Comparison of ENCODE assay signal across 10 cellular contexts in genomic region chr4:157043131-157043530, GRCh38. TPM values are rescaled to one million over a fixed set of nuclear protein-coding genes. Genes with fewer than 3 reads are reported as not detected.
DNase-seq lines count a peak whose midpoint lies in the region; ATAC-seq and TF ChIP-seq lines count a peak whose summit lies in the region.
"Had no signal": no experiment of that assay in that cellular context is flagged by ENCODE, and none has a peak within 500 bp of the region (broad histone marks: within the 10 kb centered on the region; RNA-seq: fewer than 3 reads in every experiment).

No MANE protein-coding gene starts in this region.

- no peaks in the 10 kb centered on the region for H4K20me1 ChIP-seq in GM23338 (replicated peaks; ENCODE audit: insufficient read depth)

- ATAC-seq in GM23338 (peak; percentile 94), Right ventricle myocardium superior (ENCODE audit: poor library complexity) (no peak), HG02840 (IDR thresholded peaks at IDR 0.05; ENCODE audit: low FRiP score, unreplicated experiment) (no peak)
- ATAC-seq: natural killer cell treated with Interleukin-12 subunit alpha and Interleukin-12 subunit beta and Interleukin-15 and Interleukin-18, amount 100 ng/mL, for 72 hours had no signal

- no peaks in the 10 kb centered on the region for H3K36me3 Mint-ChIP-seq in GM23338 (ENCODE audit: low read depth)
- no peaks in the 10 kb centered on the region for H3K36me3 Mint-ChIP-seq in activated T-helper 2 cell treated with anti-CD3 and anti-CD28 coated beads, Interferon-gamma antibody, Interleukin-2, Interleukin-4, amounts not matched to agents 10 μg/mL and 5 μg/mL and 100 μg/mL, durations not matched to agents 14 hours and 24 hours and 36 hours (ENCODE audit: low read depth)
- H3K36me3 Mint-ChIP-seq: natural killer cell treated with Interleukin-12 subunit alpha and Interleukin-12 subunit beta and Interleukin-15 and Interleukin-18, amount 100 ng/mL, for 72 hours had no signal

- intact Hi-C loops in activated T-helper 2 cell treated with anti-CD3 and anti-CD28 coated beads, Interferon-gamma antibody, Interleukin-2, Interleukin-4, amounts not matched to agents 10 μg/mL and 5 μg/mL and 100 μg/mL, durations not matched to agents 14 hours and 24 hours and 36 hours (cut with micrococcal nuclease) = no loop called here
- intact Hi-C loops in Right ventricle myocardium superior (cut with DNase I) = loop anchor here (5.0 to 10.0 kb wide), 2 partner anchors 448 to 566 kb away; no protein-coding TSS in a partner anchor

- H3K36me3 ChIP-seq in GM23338 (ENCODE audit: insufficient read depth) (no peaks in the 10 kb centered on the region), neuron (ENCODE audit: insufficient read depth, low read length) (no peaks in the 10 kb centered on the region)

- H3K79me2 ChIP-seq in GM23338 (replicated peaks; ENCODE audit: insufficient read depth) = no peaks in the 10 kb centered on the region

- no peaks in the 10 kb centered on the region for H3K9me3 Mint-ChIP-seq in GM23338
- H3K9me3 Mint-ChIP-seq in activated T-helper 2 cell treated with anti-CD3 and anti-CD28 coated beads, Interferon-gamma antibody, Interleukin-2, Interleukin-4, amounts not matched to agents 10 μg/mL and 5 μg/mL and 100 μg/mL, durations not matched to agents 14 hours and 24 hours and 36 hours = no peaks in the 10 kb centered on the region

- DNase-seq in GM23338 (ENCODE audit: low spot score) = peak; percentile 66
- DNase-seq in NCI-H460 (ENCODE audit: extremely low read depth, low read depth) = peak; percentile 20
- DNase-seq in dermis blood vessel endothelial cell = peak; percentile 14
- DNase-seq in activated T-helper 2 cell treated with anti-CD3 and anti-CD28 coated beads, Interferon-gamma antibody, Interleukin-2, Interleukin-4, amounts not matched to agents 10 μg/mL and 5 μg/mL and 100 μg/mL, durations not matched to agents 14 hours and 24 hours and 36 hours (ENCODE audit: low spot score) = no peak
- no peak for DNase-seq in Right ventricle myocardium superior
- no peak for DNase-seq in activated T-cell treated with anti-CD3 and anti-CD28 coated beads for 4 hours
- DNase-seq: NCI-H524 treated with DMSO at 0.1 percent for 48 hours had no signal

- H3K27ac Mint-ChIP-seq in GM23338 = no peak overlapping the region
- H3K27ac Mint-ChIP-seq in activated T-helper 2 cell treated with anti-CD3 and anti-CD28 coated beads, Interferon-gamma antibody, Interleukin-2, Interleukin-4, amounts not matched to agents 10 μg/mL and 5 μg/mL and 100 μg/mL, durations not matched to agents 14 hours and 24 hours and 36 hours = no peak overlapping the region
- H3K27ac Mint-ChIP-seq: natural killer cell treated with Interleukin-12 subunit alpha and Interleukin-12 subunit beta and Interleukin-15 and Interleukin-18, amount 100 ng/mL, for 72 hours had no signal

- no peaks in the 10 kb centered on the region for H3F3A ChIP-seq in GM23338 (replicated peaks; ENCODE audit: low read depth)

- no peak overlapping the region for H3K4me2 ChIP-seq in GM23338

- no peak overlapping the region for H3K4me3 Mint-ChIP-seq in GM23338
- no peak overlapping the region for H3K4me3 Mint-ChIP-seq in activated T-helper 2 cell treated with anti-CD3 and anti-CD28 coated beads, Interferon-gamma antibody, Interleukin-2, Interleukin-4, amounts not matched to agents 10 μg/mL and 5 μg/mL and 100 μg/mL, durations not matched to agents 14 hours and 24 hours and 36 hours (ENCODE audit: low read depth)
- H3K4me3 Mint-ChIP-seq: natural killer cell treated with Interleukin-12 subunit alpha and Interleukin-12 subunit beta and Interleukin-15 and Interleukin-18, amount 100 ng/mL, for 72 hours had no signal

- H3K27me3 ChIP-seq in GM23338 (ENCODE audit: insufficient read depth) = no peaks in the 10 kb centered on the region
- no peaks in the 10 kb centered on the region for H3K27me3 ChIP-seq in neuron (ENCODE audit: insufficient read depth, low read length)

- no peaks in the 10 kb centered on the region for H3K27me3 Mint-ChIP-seq in GM23338 (ENCODE audit: insufficient read depth, low read depth, poor library complexity)
- H3K27me3 Mint-ChIP-seq in activated T-helper 2 cell treated with anti-CD3 and anti-CD28 coated beads, Interferon-gamma antibody, Interleukin-2, Interleukin-4, amounts not matched to agents 10 μg/mL and 5 μg/mL and 100 μg/mL, durations not matched to agents 14 hours and 24 hours and 36 hours (ENCODE audit: low read depth) = no peaks in the 10 kb centered on the region
- H3K27me3 Mint-ChIP-seq: natural killer cell treated with Interleukin-12 subunit alpha and Interleukin-12 subunit beta and Interleukin-15 and Interleukin-18, amount 100 ng/mL, for 72 hours had no signal

- H3K9me3 ChIP-seq in neuron (ENCODE audit: low read length) = no peaks in the 10 kb centered on the region

- peaks cover 5% of the 10 kb centered on the region; the same call in 2 of the 3 replicates for H3K4me1 Mint-ChIP-seq in GM23338
- no peaks in the 10 kb centered on the region for H3K4me1 Mint-ChIP-seq in activated T-helper 2 cell treated with anti-CD3 and anti-CD28 coated beads, Interferon-gamma antibody, Interleukin-2, Interleukin-4, amounts not matched to agents 10 μg/mL and 5 μg/mL and 100 μg/mL, durations not matched to agents 14 hours and 24 hours and 36 hours (ENCODE audit: low read depth)

- H3K4me1 ChIP-seq in GM23338 (ENCODE audit: insufficient read depth) (no peaks in the 10 kb centered on the region), neuron (ENCODE audit: insufficient read depth, low read length) (peaks cover 4% of the 10 kb centered on the region)

- peak; percentile 27 to 45; a peak in 3 of 4 replicates for TF ChIP-seq CTCF in GM23338 (conservative IDR thresholded peaks at IDR 0.05; ENCODE audit: low read depth in 2 of 2)

- H2AFZ ChIP-seq in GM23338 (no peak overlapping the region), neuron (ENCODE audit: low read depth, low read length) (peak overlapping the region; percentile 6)

- no peak overlapping the region for H3K4me3 ChIP-seq in GM23338
- H3K4me3 ChIP-seq in neuron (ENCODE audit: low read length) = no peak overlapping the region

- no peaks in the 10 kb centered on the region for H3K9me2 ChIP-seq in GM23338 (ENCODE audit: insufficient read depth)

- no peak overlapping the region for H3K27ac ChIP-seq in GM23338 (ENCODE audit: low read depth)

TF ChIP-seq in GM23338, 12 proteins besides CTCF, POLR2A, EP300 and RAD21 (continues in another document):
- no peak for TF ChIP-seq ZNF114 (CRISPR knock-in tag; IDR thresholded peaks at IDR 0.05)
- no peak for TF ChIP-seq ETS1 (IDR thresholded peaks at IDR 0.05)
- TF ChIP-seq EZH2phosphoT487 (IDR thresholded peaks at IDR 0.05; ENCODE audit: unreplicated experiment) = no peak
- TF ChIP-seq EZH2 (IDR thresholded peaks at IDR 0.05; ENCODE audit: low read depth, unreplicated experiment) = no peak
- TF ChIP-seq ZNF331 (CRISPR knock-in tag; IDR thresholded peaks at IDR 0.05; ENCODE audit: low read depth) = no peak

RNA-seq across cellular contexts. Expression of gene GLRB, which starts 32.8 kb away (rescaled TPM):
- 1.0 and 1.9 TPM in 2 replicates for total RNA-seq in GM23338 (2014; rRNA removed; shearing (Covaris generic))
- polyA plus RNA-seq in GM23338 (2016; fragmentation: Nextera tagmentation; extraction: Ambion mirVana) = 1.1 and 1.3 TPM in 2 replicates
- 14.7 and 15.8 TPM in 2 replicates for total RNA-seq in NCI-H460 (2014; rRNA removed; shearing (Covaris generic))
- polyA plus RNA-seq in NCI-H460 (2014; cell fraction: nucleus; rRNA removed) = 3.9 and 13.5 TPM in 2 replicates
- total RNA-seq in dermis blood vessel endothelial cell (17.5 and 25.0 TPM in 2 replicates), Right ventricle myocardium superior (7.8 TPM)
- total RNA-seq in activated T-helper 2 cell treated with anti-CD3 and anti-CD28 coated beads, Interferon-gamma antibody, Interleukin-2, Interleukin-4, amounts not matched to agents 10 μg/mL and 5 μg/mL and 100 μg/mL, durations not matched to agents 14 hours and 24 hours and 36 hours = not detected in 2 replicates
- total RNA-seq: natural killer cell treated with Interleukin-12 subunit alpha and Interleukin-12 subunit beta and Interleukin-15 and Interleukin-18, amount 100 ng/mL, for 72 hours had no signal

Comparison
In these comparisons a context has a peak if more than half of its experiments do, and no peak if none do; other contexts are left out.
1. DNase-seq: peak in GM23338 (single experiment), NCI-H460 (single experiment) and dermis blood vessel endothelial cell (single experiment); none in activated T-helper 2 cell treated with anti-CD3 and anti-CD28 coated beads, Interferon-gamma antibody, Interleukin-2, Interleukin-4, amounts not matched to agents 10 μg/mL and 5 μg/mL and 100 μg/mL, durations not matched to agents 14 hours and 24 hours and 36 hours (single experiment), Right ventricle myocardium superior (single experiment) and activated T-cell treated with anti-CD3 and anti-CD28 coated beads for 4 hours (single experiment).